ENCODE assay signal across 8 cellular contexts in the genomic region with DNA sequence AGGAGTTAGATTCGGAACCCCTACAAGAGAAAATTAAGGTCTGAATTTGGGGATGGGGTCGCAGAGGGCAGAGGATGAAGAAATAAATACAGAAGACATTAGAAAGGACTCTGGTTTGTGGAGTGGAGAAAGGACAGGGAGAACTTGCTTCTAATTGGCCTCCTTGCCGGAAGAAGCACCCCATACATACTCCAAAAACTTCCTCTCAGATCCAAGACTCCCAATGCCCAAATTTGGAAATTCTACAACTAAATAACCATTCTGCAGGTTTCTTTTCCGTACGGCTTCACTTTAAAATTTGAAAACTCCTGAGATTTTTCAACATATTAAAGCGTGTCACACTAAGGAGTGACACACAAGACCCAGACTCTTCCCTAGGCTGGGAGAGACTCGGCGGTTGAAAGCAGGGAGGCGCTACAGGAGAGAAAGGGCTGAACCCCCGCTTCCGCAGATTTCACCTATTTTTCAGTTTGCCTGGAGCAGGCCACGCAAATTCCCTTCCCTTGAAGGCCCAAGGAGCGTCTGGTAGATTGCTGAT. TPM values are rescaled to one million over a fixed set of nuclear protein-coding genes. Genes with fewer than 3 reads are reported as not detected.
DNase-seq lines count a peak whose midpoint lies in the region; ATAC-seq and TF ChIP-seq lines count a peak whose summit lies in the region.

No MANE protein-coding gene starts in this region.

- 10% methylated on average over 12 of the region's 13 CpGs for WGBS in suprapubic skin

- peak overlapping the region; percentile 84 for H3K4me2 ChIP-seq in KMS-11

- H3K27me3 ChIP-seq in GM06990 (replicated peaks; ENCODE audit: control insufficient read depth, insufficient read depth, low read length): no peaks in the 10 kb centered on the region
- H3K27me3 ChIP-seq in KMS-11 (ENCODE audit: insufficient read depth, low read depth): no peaks in the 10 kb centered on the region
- H3K27me3 ChIP-seq in suprapubic skin: no peaks in the 10 kb centered on the region

- H3K27ac ChIP-seq in KMS-11: peak overlapping the region; percentile 92
- H3K27ac ChIP-seq in suprapubic skin: peak overlapping the region; percentile 96

- no peak for TF ChIP-seq POLR2A in suprapubic skin (IDR thresholded peaks at IDR 0.05)

- in situ Hi-C loops in astrocyte of the cerebellum (cut with HindIII; ENCODE audit: low sequenced_read_pairs): no loop called here

- H3K79me2 ChIP-seq in KMS-11 (ENCODE audit: insufficient read depth, low read depth): peaks cover 44% of the 10 kb centered on the region

- ATAC-seq in GM18858 (IDR thresholded peaks at IDR 0.05; ENCODE audit: unreplicated experiment): no peak

- DNase-seq in GM06990 (ENCODE audit: extremely low read depth, insufficient read length) (no peak), astrocyte of the cerebellum (ENCODE audit: low read depth) (no peak), kidney glomerular epithelial cell (lab: John Stamatoyannopoulos, UW) (peak; percentile 67), suprapubic skin (ENCODE audit: low spot score in 2 of 2) (no peak), C1 segment of cervical spinal cord (lab: John Stamatoyannopoulos, UW) (no peak), NCI-H1694 treated with DMSO at 0.1 percent for 48 hours (lab: John Stamatoyannopoulos, UW) (no peak)

- peak overlapping the region; percentile 98 for H3K9ac ChIP-seq in KMS-11

- peaks cover 7% of the 10 kb centered on the region for H4K20me1 ChIP-seq in KMS-11 (ENCODE audit: insufficient read depth)

- TF ChIP-seq EP300 in suprapubic skin (IDR thresholded peaks at IDR 0.05): no peak

- H3K36me3 ChIP-seq in GM06990 (ENCODE audit: control insufficient read depth, insufficient read depth, low read length) (peaks cover 10% of the 10 kb centered on the region), KMS-11 (ENCODE audit: insufficient read depth) (peaks cover 32% of the 10 kb centered on the region; the same call in 1 of the 2 replicates), suprapubic skin (peaks cover 29% of the 10 kb centered on the region)

- peak overlapping the region; percentile 82 for H2AFZ ChIP-seq in KMS-11 (ENCODE audit: low read depth)

- TF ChIP-seq CTCF in GM06990 (IDR thresholded peaks at IDR 0.05; ENCODE audit: insufficient read depth, low read length, poor library complexity, severe bottlenecking): no peak
- TF ChIP-seq CTCF in KMS-11 (conservative IDR thresholded peaks at IDR 0.05; ENCODE audit: low read depth, low read length): no peak
- TF ChIP-seq CTCF in astrocyte of the cerebellum (IDR thresholded peaks at IDR 0.05; ENCODE audit: low read depth, low read length, missing control alignments): no peak
- TF ChIP-seq CTCF in suprapubic skin (IDR thresholded peaks at IDR 0.05): no peak

- peaks cover 32% of the 10 kb centered on the region for H3K4me1 ChIP-seq in KMS-11 (ENCODE audit: low read depth, poor library complexity, severe bottlenecking)
- H3K4me1 ChIP-seq in suprapubic skin: peaks cover 31% of the 10 kb centered on the region

- H3K4me3 ChIP-seq in GM06990 (replicated peaks; ENCODE audit: low read depth, low read length) (peak overlapping the region; percentile 86), KMS-11 (IDR thresholded peaks at IDR 0.05; ENCODE audit: insufficient read depth, low read depth, low read length) (peak overlapping the region; percentile 88), astrocyte of the cerebellum (ENCODE audit: low read depth, low read length) (peak overlapping the region; percentile 100), suprapubic skin (peak overlapping the region; percentile 77)

- H3K9me3 ChIP-seq in suprapubic skin: no peaks in the 10 kb centered on the region

RNA-seq across cellular contexts. Expression of a gene that starts 0.5 kb away (rescaled TPM):
- total RNA-seq in suprapubic skin: 10 to 100 TPM in 1 of 4 donors, 1 to 10 TPM in 3; 2.5 to 12.7 (median 5.9) TPM

RNA-seq across cellular contexts. Expression of a gene that starts 0.9 kb away (rescaled TPM):
- 1,000 to 10,000 TPM in 3 of 4 donors, 100 to 1,000 TPM in 1; 888 to 1,822 (median 1,618) TPM for total RNA-seq in suprapubic skin

RNA-seq across cellular contexts. Expression of a gene that starts 37.4 kb away (rescaled TPM):
- total RNA-seq in suprapubic skin: 10 to 100 TPM; 12.1 to 25.6 (median 17.6) TPM
